7 cellular contexts compared by ENCODE assay signal in the genomic region with DNA sequence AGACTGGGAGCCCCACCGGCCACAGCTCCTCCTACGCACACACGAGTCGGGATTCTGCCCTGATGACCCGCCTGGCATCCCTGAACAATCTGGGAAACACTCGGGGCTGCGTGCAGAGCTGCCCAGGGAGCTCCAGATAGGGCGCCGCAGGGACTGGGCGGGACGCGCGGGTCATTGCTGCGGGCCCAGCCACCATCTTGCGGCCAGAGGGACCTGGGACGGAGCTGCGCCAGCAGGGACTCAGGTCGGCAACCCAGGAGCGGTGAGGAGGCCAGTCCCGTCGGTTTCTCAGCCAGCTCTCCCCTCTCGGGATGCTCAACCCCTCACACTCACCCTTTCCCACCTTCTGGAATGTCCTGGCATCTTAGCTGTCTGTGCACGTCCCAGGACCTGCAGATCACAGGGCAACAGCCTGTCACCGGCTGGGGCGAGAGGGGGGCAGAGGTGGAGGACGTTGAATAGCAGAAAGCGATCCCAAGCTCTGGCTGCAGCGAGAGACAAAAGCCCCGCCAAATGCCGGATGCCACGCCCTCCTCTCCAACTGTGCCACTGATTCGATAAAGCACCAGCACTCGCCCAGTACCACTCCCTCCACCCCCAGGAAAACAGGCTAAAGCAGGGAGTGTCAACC.
DNase-seq lines count a peak whose midpoint lies in the region.

No MANE protein-coding gene starts in this region.

- H3K9me3 ChIP-seq in duodenal mucosa (ENCODE audit: control insufficient read depth in 1 of 2, low read length in 2 of 2) (no peaks in the 10 kb centered on the region), mucosa of rectum (ENCODE audit: control insufficient read depth in 2 of 2, low read length in 2 of 2) (no peaks in the 10 kb centered on the region)

- peak; percentile 60 for DNase-seq in NCI-H774 (lab: John Stamatoyannopoulos, UW)
- DNase-seq in effector CD4-positive, alpha-beta T cell = no peak
- no peak for DNase-seq in UCSD-AML1 (lab: John Stamatoyannopoulos, UW; ENCODE audit: unreplicated experiment)
- DNase-seq in dedifferentiated amniotic fluid mesenchymal stem cell (ENCODE audit: extremely low spot score) = no peak

- H3K4me3 ChIP-seq in GM08714 (ENCODE audit: low read length) (peak overlapping the region; percentile 28; the same call in 1 of the 2 replicates), duodenal mucosa (ENCODE audit: low read depth in 1 of 2, low read length in 2 of 2) (peak overlapping the region; percentile 83 to 89), mucosa of rectum (ENCODE audit: low read length in 2 of 2) (peak overlapping the region; percentile 87 to 96)

- H3K27me3 ChIP-seq in duodenal mucosa (ENCODE audit: control insufficient read depth in 1 of 2, insufficient read depth in 2 of 2, low read length in 2 of 2) = no peaks in the 10 kb centered on the region
- H3K27me3 ChIP-seq in mucosa of rectum (ENCODE audit: control insufficient read depth in 2 of 2, insufficient read depth in 2 of 2, low read length in 2 of 2) = no peaks in the 10 kb centered on the region

- no peak overlapping the region for H3K27ac ChIP-seq in duodenal mucosa (ENCODE audit: low read depth, low read length)
- H3K27ac ChIP-seq in mucosa of rectum (ENCODE audit: low read depth in 2 of 2, low read length in 2 of 2) = peak overlapping the region; percentile 83 to 86

- H3K4me1 ChIP-seq in duodenal mucosa (ENCODE audit: control insufficient read depth in 1 of 2, insufficient read depth in 2 of 2, low read length in 2 of 2) (peaks cover 19% of the 10 kb centered on the region in 2 donors), mucosa of rectum (ENCODE audit: control insufficient read depth in 2 of 2, insufficient read depth in 2 of 2, low read length in 2 of 2) (peaks cover 6 to 11% of the 10 kb centered on the region in 2 donors)

- H3K36me3 ChIP-seq in duodenal mucosa (ENCODE audit: control insufficient read depth in 1 of 2, insufficient read depth in 2 of 2, low read length in 2 of 2) (no peaks in the 10 kb centered on the region), mucosa of rectum (ENCODE audit: control insufficient read depth in 2 of 2, insufficient read depth in 2 of 2, low read length in 2 of 2) (no peaks in the 10 kb centered on the region)

- H3K9ac ChIP-seq in duodenal mucosa (ENCODE audit: low read depth in 1 of 2, low read length in 2 of 2) (peak overlapping the region; percentile 42 to 73), mucosa of rectum (ENCODE audit: low read depth in 1 of 2, low read length in 2 of 2) (peak overlapping the region; percentile 72 to 74)

Comparison
In these comparisons a context has a peak if more than half of its experiments do, and no peak if none do; other contexts are left out.
1. H3K4me3 ChIP-seq: peak in every context shown above with its lines; median percentile 92 in mucosa of rectum; 86 in duodenal mucosa; 28 in GM08714.